1 cellular context compared by ENCODE assay signal in genomic region chr19:10551698-10552301, GRCh38.
TF ChIP-seq lines count a peak whose summit lies in the region.

No MANE protein-coding gene starts in this region.

TF ChIP-seq in A549, 52 proteins besides CTCF, POLR2A, EP300 and RAD21 (continued from another document):
- TF ChIP-seq E2F6 (IDR thresholded peaks at IDR 0.05; ENCODE audit: borderline replicate concordance, low read depth), result no peak
